Comparison of ENCODE assay signal across 8 cellular contexts in genomic region chr22:41444360-41445170, GRCh38. TPM values are rescaled to one million over a fixed set of nuclear protein-coding genes. Genes with fewer than 3 reads are reported as not detected.
DNase-seq lines count a peak whose midpoint lies in the region; TF ChIP-seq lines count a peak whose summit lies in the region.

No MANE protein-coding gene starts in this region.

- no peaks in the 10 kb centered on the region for H3K9me3 Mint-ChIP-seq in nephron

- H3K4me3 Mint-ChIP-seq in nephron: peak overlapping the region; percentile 99 to 100 (median 99)

- peaks cover 26% of the 10 kb centered on the region for H3K4me1 Mint-ChIP-seq in nephron

- H3K27ac Mint-ChIP-seq in nephron: peak overlapping the region; percentile 85 to 100 (median 99)

- H3K27me3 Mint-ChIP-seq in nephron (ENCODE audit: low read depth): no peaks in the 10 kb centered on the region

- TF ChIP-seq CTCF in nephron (IDR thresholded peaks at IDR 0.05; ENCODE audit: unreplicated experiment in 3 of 3): no peak

- DNase-seq in Daoy (ENCODE audit: low read depth) (peak; percentile 96), GOT3 (lab: John Stamatoyannopoulos, UW) (peak; percentile 52), M059J (ENCODE audit: low read depth) (peak; percentile 88), SIG-M5 (lab: John Stamatoyannopoulos, UW) (peak; percentile 70), activated gamma-delta T cell treated with Interleukin-2 at 50 U/mL for 16 hours (peak; percentile 75), fibroblast of the conjunctiva (ENCODE audit: low read depth) (peak; percentile 96)
- DNase-seq in stimulated activated naive CD4-positive, alpha-beta T cell treated with Interleukin-2 at 50 U/mL for 16 hours (lab: John Stamatoyannopoulos, UW): peak; percentile 88

- H3K36me3 Mint-ChIP-seq in nephron (ENCODE audit: low read depth): peaks cover 21% of the 10 kb centered on the region

RNA-seq across cellular contexts. Expression of gene TOB2, which starts 2.0 kb away (rescaled TPM):
- total RNA-seq in Daoy (2014; rRNA removed; shearing (Covaris generic)): 9.5 and 13.9 TPM in 2 replicates
- 10.1 and 19.0 TPM in 2 replicates for total RNA-seq in M059J (2014; rRNA removed; shearing (Covaris generic))

RNA-seq across cellular contexts. Expression of gene PHF5A, which starts 23.9 kb away (rescaled TPM):
- 148 and 239 TPM in 2 replicates for total RNA-seq in Daoy (2014; rRNA removed; shearing (Covaris generic))
- 42.8 and 69.0 TPM in 2 replicates for total RNA-seq in M059J (2014; rRNA removed; shearing (Covaris generic))

RNA-seq across cellular contexts. Expression of gene ACO2, which starts 24.4 kb away (rescaled TPM):
- 43.5 and 47.6 TPM in 2 replicates for total RNA-seq in Daoy (2014; rRNA removed; shearing (Covaris generic))
- total RNA-seq in M059J (2014; rRNA removed; shearing (Covaris generic)): 28.1 and 43.7 TPM in 2 replicates

Comparison
In these comparisons a context has a peak if more than half of its experiments do, and no peak if none do; other contexts are left out.
1. Peak in every context shown above with its lines: DNase-seq.